ENCODE assay signal across 36 cellular contexts in genomic region chr13:109680930-109681329, GRCh38.
"Had no signal": no experiment of that assay in that cellular context is flagged by ENCODE, and none has a peak within 500 bp of the region (broad histone marks: within the 10 kb centered on the region; RNA-seq: fewer than 3 reads in every experiment).

No MANE protein-coding gene starts in this region.

- H3K27me3 Mint-ChIP-seq: activated B cell treated with CpG ODN at 0.5 μM for 24 hours had no signal

- H3K27ac ChIP-seq: adrenal gland, body of pancreas, brain microvascular endothelial cell, breast epithelium, VCaP had no signal

- H3K4me1 ChIP-seq: adrenal gland had no signal

- H3K4me1 Mint-ChIP-seq: activated B cell treated with CpG ODN at 0.5 μM for 24 hours; activated naive CD8-positive, alpha-beta T cell treated with anti-CD3 and anti-CD28 coated beads for 36 hours; activated T-helper 17 cell treated with anti-CD3 and anti-CD28 coated beads, Interleukin-2, amount 50 U/mL, for 72 hours had no signal

- H3K9me3 Mint-ChIP-seq: activated B cell treated with CpG ODN at 0.5 μM for 24 hours; activated CD4-positive, alpha-beta memory T cell treated with anti-CD3 and anti-CD28 coated beads for 36 hours; activated CD8-positive, alpha-beta T cell treated with anti-CD3 and anti-CD28 coated beads for 36 hours; activated naive CD4-positive, alpha-beta T cell treated with anti-CD3 and anti-CD28 coated beads for 36 hours; activated naive CD4-positive, alpha-beta T cell treated with anti-CD3 and anti-CD28 coated beads, Interleukin-2, amount 50 U/mL, for 72 hours; activated naive CD8-positive, alpha-beta T cell treated with anti-CD3 and anti-CD28 coated beads for 36 hours; activated T-cell treated with anti-CD3 and anti-CD28 coated beads, Interleukin-2, amount 50 U/mL, for 72 hours; activated T-helper 1 cell treated with anti-CD3 and anti-CD28 coated beads, Interleukin-12 subunit alpha, Interleukin-12 subunit beta, Interleukin-2, Interleukin-4 antibody, amounts not matched to agents 30 ng/mL and 10 ng/mL and 1 ng/mL, durations not matched to agents 14 hours and 24 hours and 36 hours; activated T-helper 17 cell treated with anti-CD3 and anti-CD28 coated beads, Interleukin-2, amount 50 U/mL, for 72 hours; T-helper 1 cell treated with Interleukin-12 subunit alpha and Interleukin-12 subunit beta and Interleukin-4 antibody, amounts not matched to agents 30 μg/mL and 1 μg/mL, for 36 hours; T-helper 2 cell treated with Interferon-gamma antibody and Interleukin-4, amounts not matched to agents 5 μg/mL and 100 μg/mL, for 36 hours had no signal

- ATAC-seq: activated CD8-positive, alpha-beta T cell treated with anti-CD3 and anti-CD28 coated beads for 36 hours; activated naive CD4-positive, alpha-beta T cell treated with anti-CD3 and anti-CD28 coated beads, Interleukin-2, amount 50 U/mL, for 72 hours; activated T-cell treated with anti-CD3 and anti-CD28 coated beads, Interleukin-2, amount 50 U/mL, for 72 hours; activated T-helper 17 cell treated with anti-CD3 and anti-CD28 coated beads, Interleukin-2, amount 50 U/mL, for 72 hours; body of pancreas had no signal

- FAIRE-seq: astrocyte, TTC549 had no signal

- H3K36me3 ChIP-seq: adrenal gland, brain microvascular endothelial cell, breast epithelium had no signal

- H3K4me3 ChIP-seq: adrenal gland, body of pancreas, breast epithelium had no signal

- DNase-seq: activated B cell treated with CpG ODN at 0.5 μM for 24 hours; activated CD4-positive, alpha-beta memory T cell treated with anti-CD3 and anti-CD28 coated beads for 36 hours; activated CD4-positive, alpha-beta T cell treated with anti-CD3 and anti-CD28 coated beads for 48 hours; activated CD4-positive, alpha-beta T cell treated with anti-CD3 and anti-CD28 coated beads, Interleukin-2, amount 50 U/mL, for 1 hour; activated CD4-positive, alpha-beta T cell treated with anti-CD3 and anti-CD28 coated beads, Interleukin-2, amount 50 U/mL, for 4 hours; activated CD4-positive, CD25-positive, alpha-beta regulatory T cell treated with anti-CD3 and anti-CD28 coated beads, Interleukin-2, amount 50 U/mL, for 72 hours; activated CD8-positive, alpha-beta memory T cell treated with anti-CD3 and anti-CD28 coated beads, Interleukin-2, amount 50 U/mL, for 4 hours; activated CD8-positive, alpha-beta T cell treated with anti-CD3 and anti-CD28 coated beads for 36 hours; activated effector memory CD4-positive, alpha-beta T cell treated with anti-CD3 and anti-CD28 coated beads, Interleukin-2, amount 50 U/mL, for 16 hours; activated gamma-delta T cell treated with Interleukin-2 at 50 U/mL for 16 hours; activated naive CD4-positive, alpha-beta T cell; activated naive CD4-positive, alpha-beta T cell treated with anti-CD3 and anti-CD28 coated beads for 36 hours; activated naive CD4-positive, alpha-beta T cell treated with anti-CD3 and anti-CD28 coated beads, Interleukin-2, amount 50 U/mL, for 16 hours; activated naive CD8-positive, alpha-beta T cell treated with anti-CD3 and anti-CD28 coated beads for 36 hours; activated T-cell treated with anti-CD3 and anti-CD28 coated beads for 4 hours; activated T-cell treated with anti-CD3 and anti-CD28 coated beads, Interleukin-2, amount 50 U/mL, for 1 hour; activated T-cell treated with anti-CD3 and anti-CD28 coated beads, Interleukin-2, amount 50 U/mL, for 72 hours; adrenal gland; amniotic stem cell; aorta; body of pancreas; brain microvascular endothelial cell; central memory CD4-positive, alpha-beta T cell; SW 1271; T-helper 1 cell; T-helper 2 cell; T-helper 9 cell had no signal

- H3K4me3 Mint-ChIP-seq: activated B cell treated with CpG ODN at 0.5 μM for 24 hours; activated CD4-positive, alpha-beta memory T cell treated with anti-CD3 and anti-CD28 coated beads for 36 hours; activated CD8-positive, alpha-beta T cell treated with anti-CD3 and anti-CD28 coated beads for 36 hours; activated naive CD4-positive, alpha-beta T cell treated with anti-CD3 and anti-CD28 coated beads for 36 hours; activated naive CD8-positive, alpha-beta T cell treated with anti-CD3 and anti-CD28 coated beads for 36 hours; activated T-cell treated with anti-CD3 and anti-CD28 coated beads, Interleukin-2, amount 50 U/mL, for 72 hours; activated T-helper 1 cell treated with anti-CD3 and anti-CD28 coated beads, Interleukin-12 subunit alpha, Interleukin-12 subunit beta, Interleukin-2, Interleukin-4 antibody, amounts not matched to agents 30 ng/mL and 10 ng/mL and 1 ng/mL, durations not matched to agents 14 hours and 24 hours and 36 hours; activated T-helper 17 cell treated with anti-CD3 and anti-CD28 coated beads, Interleukin-2, amount 50 U/mL, for 72 hours; T-helper 1 cell treated with Interleukin-12 subunit alpha and Interleukin-12 subunit beta and Interleukin-4 antibody, amounts not matched to agents 30 μg/mL and 1 μg/mL, for 36 hours; T-helper 2 cell treated with Interferon-gamma antibody and Interleukin-4, amounts not matched to agents 5 μg/mL and 100 μg/mL, for 36 hours had no signal

- H3K9me3 ChIP-seq: adrenal gland, body of pancreas, breast epithelium had no signal

- H3K27me3 ChIP-seq: adrenal gland, body of pancreas, brain microvascular endothelial cell, breast epithelium had no signal

- H3K36me3 Mint-ChIP-seq: activated CD4-positive, alpha-beta memory T cell treated with anti-CD3 and anti-CD28 coated beads for 36 hours; activated naive CD4-positive, alpha-beta T cell treated with anti-CD3 and anti-CD28 coated beads, Interleukin-2, amount 50 U/mL, for 72 hours; activated naive CD8-positive, alpha-beta T cell treated with anti-CD3 and anti-CD28 coated beads for 36 hours had no signal
